8 cellular contexts compared by ENCODE assay signal in genomic region chr4:26862381-26862915, GRCh38.
A peak's percentile ranks its signal among the peaks of the same experiment; 100 is the strongest.
DNase-seq lines count a peak whose midpoint lies in the region; ATAC-seq and TF ChIP-seq lines count a peak whose summit lies in the region.

No MANE protein-coding gene starts in this region.

- no peak for ATAC-seq in HG03175 (IDR thresholded peaks at IDR 0.05; ENCODE audit: unreplicated experiment)

- H3K4me3 ChIP-seq in GM12864 (ENCODE audit: low read depth, low read length) (peak overlapping the region; percentile 74; the same call in 1 of the 2 replicates), epithelial cell of esophagus (ENCODE audit: low read length) (peak overlapping the region; percentile 82), retinal pigment epithelial cell (ENCODE audit: low read length) (peak overlapping the region; percentile 94)

- no peak for DNase-seq in GM12864 (ENCODE audit: low read depth)
- peak; percentile 53 for DNase-seq in OCI-M1 (lab: John Stamatoyannopoulos, UW)
- DNase-seq in epithelial cell of esophagus (ENCODE audit: low read depth) = no peak
- no peak for DNase-seq in retinal pigment epithelial cell (ENCODE audit: low read depth)
- no peak for DNase-seq in activated gamma-delta T cell treated with Interleukin-2 at 50 U/mL for 16 hours
- no peak for DNase-seq in posterior cingulate gyrus
- DNase-seq in activated CD8-positive, alpha-beta memory T cell treated with anti-CD3 and anti-CD28 coated beads for 24 hours = no peak

- TF ChIP-seq CTCF in GM12864 (IDR thresholded peaks at IDR 0.05; ENCODE audit: low read depth, low read length, missing control alignments) (no peak), epithelial cell of esophagus (IDR thresholded peaks at IDR 0.05; ENCODE audit: insufficient read depth, low read depth, low read length, missing control alignments) (no peak), retinal pigment epithelial cell (conservative IDR thresholded peaks at IDR 0.05; ENCODE audit: low read depth, low read length) (no peak)

- intact Hi-C loops in posterior cingulate gyrus (cut with DNase I) = loop anchor here (5.0 kb wide), 1 partner anchor 280 kb away; the partner anchor contains the start of gene TBC1D19
